Comparison of ENCODE assay signal across 14 cellular contexts in the genomic region with DNA sequence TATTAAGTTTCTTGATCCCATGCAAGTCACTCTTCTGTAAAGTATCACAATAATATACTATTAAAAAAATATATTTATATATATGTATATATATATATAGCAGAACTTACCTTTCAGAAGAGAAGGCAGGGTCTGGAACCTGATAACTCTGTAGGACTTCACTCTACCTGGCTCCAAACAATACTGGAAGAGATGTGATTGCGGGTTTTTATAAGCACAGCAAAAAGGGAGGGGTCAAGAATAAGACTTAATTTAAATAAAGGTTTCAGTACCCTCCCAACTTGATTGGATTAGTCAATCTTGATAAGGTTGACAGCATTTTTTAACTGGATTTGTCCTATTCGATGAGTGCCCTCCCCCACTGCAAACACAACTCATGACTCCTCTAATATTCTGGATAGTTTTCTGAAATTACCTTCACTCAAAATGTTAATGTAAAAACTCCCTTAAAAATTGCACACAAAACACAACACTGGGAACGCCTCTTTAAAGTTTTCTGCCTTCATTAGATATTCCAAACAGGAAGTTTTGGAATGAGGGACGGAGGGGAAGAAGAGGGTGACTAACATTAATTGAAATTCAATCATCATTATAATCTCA. TPM values are rescaled to one million over a fixed set of nuclear protein-coding genes. Genes with fewer than 3 reads are reported as not detected.
A peak's percentile ranks its signal among the peaks of the same experiment; 100 is the strongest.
DNase-seq lines count a peak whose midpoint lies in the region; ATAC-seq and TF ChIP-seq lines count a peak whose summit lies in the region.
"Had no signal": no experiment of that assay in that cellular context is flagged by ENCODE, and none has a peak within 500 bp of the region (broad histone marks: within the 10 kb centered on the region; RNA-seq: fewer than 3 reads in every experiment).

No MANE protein-coding gene starts in this region.

- H3K9ac ChIP-seq in mesendoderm (ENCODE audit: low read length): no peak overlapping the region

- peaks cover 17% of the 10 kb centered on the region for H3K36me3 Mint-ChIP-seq in activated naive CD8-positive, alpha-beta T cell treated with anti-CD3 and anti-CD28 coated beads for 36 hours

- no peak overlapping the region for H2BK5ac ChIP-seq in mesendoderm (ENCODE audit: low read length)

- no CpG with 5 or more reads among the region's 4 CpGs for WGBS in mesendoderm (ENCODE audit: extremely low coverage, insufficient coverage, low lambda C conversion rate)

- H3K4me2 ChIP-seq in mesendoderm (ENCODE audit: low read length): no peak overlapping the region

- H3K4me3 ChIP-seq in right atrium auricular region (no peak overlapping the region), mesendoderm (ENCODE audit: low read length) (no peak overlapping the region)

- H3K36me3 ChIP-seq in right atrium auricular region: no peaks in the 10 kb centered on the region
- H3K36me3 ChIP-seq in mesendoderm (ENCODE audit: control insufficient read depth, insufficient read depth, low read length): no peaks in the 10 kb centered on the region

- H2BK15ac ChIP-seq in mesendoderm (replicated peaks; ENCODE audit: low read depth): peak overlapping the region; percentile 12

- no peak for ATAC-seq in left ventricle myocardium superior
- no peak for ATAC-seq in left lobe of liver
- ATAC-seq in GM21717 (IDR thresholded peaks at IDR 0.05; ENCODE audit: unreplicated experiment): no peak

- no peaks in the 10 kb centered on the region for H3K79me1 ChIP-seq in mesendoderm (ENCODE audit: low read length)

- no peak overlapping the region for H3K4ac ChIP-seq in mesendoderm (ENCODE audit: low read depth, low read length)

- no peak overlapping the region for H2BK120ac ChIP-seq in mesendoderm (ENCODE audit: low read depth, low read length)

- H3K79me2 ChIP-seq in mesendoderm (ENCODE audit: control insufficient read depth, insufficient read depth, low read length): peaks cover 3% of the 10 kb centered on the region

- H4K5ac ChIP-seq in mesendoderm (ENCODE audit: low read length): no peak overlapping the region

- H3K4me1 ChIP-seq in right atrium auricular region (peaks cover 0 to 4% of the 10 kb centered on the region in 2 donors), mesendoderm (ENCODE audit: control insufficient read depth, low read depth, low read length) (peaks cover 13% of the 10 kb centered on the region)

- TF ChIP-seq CTCF in right atrium auricular region (IDR thresholded peaks at IDR 0.05): no peak

- H3K4me1 Mint-ChIP-seq in activated naive CD8-positive, alpha-beta T cell treated with anti-CD3 and anti-CD28 coated beads for 36 hours: peaks cover 44% of the 10 kb centered on the region

- no peaks in the 10 kb centered on the region for H3K9me3 ChIP-seq in right atrium auricular region

- peak overlapping the region; percentile 84 for H3K27ac Mint-ChIP-seq in activated naive CD8-positive, alpha-beta T cell treated with anti-CD3 and anti-CD28 coated beads for 36 hours

- H2AK5ac ChIP-seq in mesendoderm (ENCODE audit: low read length): no peak overlapping the region

- DNase-seq in right atrium auricular region (ENCODE audit: low spot score) (peak; percentile 16), left ventricle myocardium superior (no peak), mesendoderm (no peak), left lobe of liver (ENCODE audit: low spot score) (no peak), NCI-H526 (lab: John Stamatoyannopoulos, UW) (no peak), GF-D8 (lab: John Stamatoyannopoulos, UW) (no peak)
- DNase-seq in activated naive CD8-positive, alpha-beta T cell treated with anti-CD3 and anti-CD28 coated beads for 36 hours: no peak
- DNase-seq: activated CD4-positive, alpha-beta T cell treated with anti-CD3 and anti-CD28 coated beads for 4 hours; amygdala; C1 segment of cervical spinal cord; IMR-90; occipital lobe; stimulated activated CD4-positive, alpha-beta T cell treated with anti-CD3 and anti-CD28 coated beads, Interleukin-4, amount 100 ng/mL, for 24 hours had no signal

- no peak overlapping the region for H4K8ac ChIP-seq in mesendoderm (ENCODE audit: low read depth, low read length)

- H3K27ac ChIP-seq in right atrium auricular region (no peak overlapping the region), mesendoderm (ENCODE audit: low read depth, low read length) (no peak overlapping the region)

- H3K23ac ChIP-seq in mesendoderm (ENCODE audit: low read length): no peak overlapping the region

- H3K56ac ChIP-seq in mesendoderm (ENCODE audit: low read length): peak overlapping the region; percentile 75

- H3K4me3 Mint-ChIP-seq in activated naive CD8-positive, alpha-beta T cell treated with anti-CD3 and anti-CD28 coated beads for 36 hours: no peak overlapping the region

- no peaks in the 10 kb centered on the region for H3K27me3 Mint-ChIP-seq in activated naive CD8-positive, alpha-beta T cell treated with anti-CD3 and anti-CD28 coated beads for 36 hours

- H3K18ac ChIP-seq in mesendoderm (ENCODE audit: low read length): no peak overlapping the region

- no peaks in the 10 kb centered on the region for H3K27me3 ChIP-seq in right atrium auricular region
- no peaks in the 10 kb centered on the region for H3K27me3 ChIP-seq in mesendoderm (ENCODE audit: insufficient read depth, low read length, poor library complexity)

- intact Hi-C loops in left ventricle myocardium superior (cut with micrococcal nuclease): no loop called here

- no peaks in the 10 kb centered on the region for H3K9me3 Mint-ChIP-seq in activated naive CD8-positive, alpha-beta T cell treated with anti-CD3 and anti-CD28 coated beads for 36 hours

RNA-seq across cellular contexts. Expression of a gene that starts 4.0 kb away (rescaled TPM):
- total RNA-seq in right atrium auricular region (10 to 100 TPM in 1 of 2 donors, 1 to 10 TPM in 1; 7.6 to 13.8 TPM), left ventricle myocardium superior (8.0 TPM), left lobe of liver (11.1 TPM)
- 10 to 100 TPM; 55.6 to 59.0 TPM for total RNA-seq in activated naive CD8-positive, alpha-beta T cell treated with anti-CD3 and anti-CD28 coated beads for 36 hours
- polyA plus RNA-seq in mesendoderm (2013, experiment 1 of 2): 22.0 TPM
- polyA plus RNA-seq in mesendoderm (2013, experiment 2 of 2): 21.5 TPM
